ENCODE assay signal across 8 cellular contexts in the genomic region with DNA sequence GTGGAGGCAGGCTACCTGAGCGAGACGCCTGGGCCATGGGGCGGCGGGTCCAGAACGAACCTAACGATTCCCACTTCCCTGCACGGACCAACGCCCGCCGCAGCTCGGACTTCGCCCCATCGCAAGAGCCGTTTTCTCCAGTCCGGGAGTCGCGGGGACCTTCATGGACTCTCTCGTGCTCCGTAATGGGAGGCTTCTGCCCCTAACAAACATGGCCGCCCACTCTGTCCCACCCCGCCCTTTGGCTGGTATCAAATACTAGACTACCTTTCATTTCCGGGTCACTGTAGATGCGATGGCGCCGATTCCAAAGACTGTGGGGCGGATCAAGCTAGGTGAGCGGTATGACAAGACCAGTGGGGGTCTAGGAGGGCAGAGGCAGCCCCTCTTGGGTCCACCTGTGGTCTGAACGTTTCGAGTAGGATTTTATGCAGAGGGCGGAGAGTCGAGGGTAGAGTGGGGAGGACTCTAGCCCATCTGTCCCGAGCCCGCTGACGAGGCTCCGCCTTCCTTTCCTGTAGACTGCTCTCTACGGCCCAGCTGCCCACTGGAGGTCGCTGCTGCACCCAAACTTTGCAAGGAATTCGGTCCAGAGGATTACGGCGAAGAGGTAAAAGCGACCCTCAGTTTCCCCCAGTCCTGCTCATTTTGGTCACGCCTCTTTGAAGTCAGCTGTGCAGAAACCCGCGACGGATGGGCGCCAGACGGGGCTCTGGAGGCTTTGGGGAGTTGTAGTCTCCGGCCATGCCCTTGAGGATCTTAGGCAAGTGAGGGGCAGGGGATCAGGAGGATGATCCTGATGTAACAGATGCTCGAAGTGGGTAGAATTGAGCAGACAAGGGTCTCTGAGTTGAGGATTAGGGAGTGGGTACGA. TPM values are rescaled to one million over a fixed set of nuclear protein-coding genes. Genes with fewer than 3 reads are reported as not detected.
DNase-seq lines count a peak whose midpoint lies in the region; ATAC-seq and TF ChIP-seq lines count a peak whose summit lies in the region.

A gene with protein sequence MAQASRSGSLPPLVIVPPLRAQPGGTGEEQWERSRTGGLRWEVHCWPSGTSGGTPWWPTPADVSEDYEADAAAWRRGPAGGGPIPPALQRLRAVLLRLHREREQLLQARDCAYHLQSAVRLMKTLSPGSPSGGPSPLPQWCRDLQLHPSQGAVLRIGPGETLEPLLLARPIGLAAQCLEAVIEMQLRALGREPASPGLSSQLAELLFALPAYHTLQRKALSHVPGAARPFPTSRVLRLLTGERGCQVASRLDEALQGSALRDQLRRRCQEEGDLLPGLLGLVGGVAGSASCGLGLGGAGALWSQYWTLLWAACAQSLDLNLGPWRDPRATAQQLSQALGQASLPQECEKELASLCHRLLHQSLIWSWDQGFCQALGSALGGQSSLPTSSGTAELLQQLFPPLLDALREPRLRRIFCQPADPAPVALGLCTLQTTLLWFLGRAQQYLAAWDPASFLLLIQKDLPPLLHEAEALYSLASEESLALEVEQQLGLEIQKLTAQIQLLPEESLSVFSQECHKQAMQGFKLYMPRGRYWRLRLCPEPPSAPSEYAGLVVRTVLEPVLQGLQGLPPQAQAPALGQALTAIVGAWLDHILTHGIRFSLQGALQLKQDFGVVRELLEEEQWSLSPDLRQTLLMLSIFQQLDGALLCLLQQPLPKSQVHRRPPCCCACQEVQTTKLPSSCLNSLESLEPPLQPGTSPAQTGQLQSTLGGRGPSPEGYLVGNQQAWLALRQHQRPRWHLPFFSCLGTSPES (minus strand): TSS at position 198 of the 874 bp plus-strand sequence. CDS start 161 bp downstream, at position 37.
A gene (plus strand): TSS at position 281 of the 874 bp plus-strand sequence. CDS start 15 bp downstream, at position 296.

- peak within 1 kb of the TSS; percentile 79 for H2AFZ ChIP-seq in parathyroid adenoma

- no peaks in the 10 kb centered on the region for H3K36me3 ChIP-seq in parathyroid adenoma (ENCODE audit: control insufficient read depth, insufficient read depth, low read length)
- H3K36me3 ChIP-seq in tibial nerve = peaks cover 0 to 58% (median 2%) of the 10 kb centered on the region in 3 donors

- no peaks in the 10 kb centered on the region for H3K27me3 ChIP-seq in parathyroid adenoma (ENCODE audit: control insufficient read depth, insufficient read depth, low read length)
- H3K27me3 ChIP-seq in tibial nerve = no peaks in the 10 kb centered on the region

- peak; percentile 86 for ATAC-seq in HG02588 (IDR thresholded peaks at IDR 0.05; ENCODE audit: unreplicated experiment)
- peak; percentile 99 for ATAC-seq in Right ventricle myocardium inferior

- H3K9me3 ChIP-seq in parathyroid adenoma (ENCODE audit: control insufficient read depth, low read length) = no peaks in the 10 kb centered on the region
- H3K9me3 ChIP-seq in tibial nerve = no peaks in the 10 kb centered on the region

- peak within 1 kb of the TSS; percentile 99 for H3K4me3 Mint-ChIP-seq in activated naive CD8-positive, alpha-beta T cell

- no peaks in the 10 kb centered on the region for H3K36me3 Mint-ChIP-seq in activated naive CD8-positive, alpha-beta T cell

- peaks cover 20% of the 10 kb centered on the region for H3K79me2 ChIP-seq in parathyroid adenoma

- H3K27ac ChIP-seq in parathyroid adenoma (peak within 1 kb of the TSS; percentile 83), tibial nerve (peak within 1 kb of the TSS; percentile 87 to 90 (median 89))

- H3K4me2 ChIP-seq in parathyroid adenoma (ENCODE audit: low read length) = peak within 1 kb of the TSS; percentile 97

- H3K27ac Mint-ChIP-seq in activated naive CD8-positive, alpha-beta T cell = peak within 1 kb of the TSS; percentile 99

- peaks cover 38% of the 10 kb centered on the region for H3K4me1 Mint-ChIP-seq in activated naive CD8-positive, alpha-beta T cell (ENCODE audit: low read depth)

- DNase-seq in NCI-H1092 (lab: John Stamatoyannopoulos, UW) = peak; percentile 87
- DNase-seq in SKM-1 treated with dmso at 0.1 percent for 144 hours (lab: John Stamatoyannopoulos, UW; ENCODE audit: unreplicated experiment) = peak; percentile 95
- DNase-seq in Right ventricle myocardium inferior (ENCODE audit: missing footprints) = peak; percentile 97
- peak; percentile 95 to 98 for DNase-seq in tibial nerve (ENCODE audit: low spot score in 2 of 2)

- TF ChIP-seq CTCF in GM12801 (IDR thresholded peaks at IDR 0.05; ENCODE audit: extremely low read depth, insufficient read length) (peak; percentile 48), parathyroid adenoma (IDR thresholded peaks at IDR 0.05) (peak; percentile 93), tibial nerve (IDR thresholded peaks at IDR 0.05) (peak; percentile 79 to 95 (median 91))

- no peaks in the 10 kb centered on the region for H3K9me3 Mint-ChIP-seq in activated naive CD8-positive, alpha-beta T cell (ENCODE audit: low read depth)

- peak within 1 kb of the TSS; percentile 1 for H3K9ac ChIP-seq in parathyroid adenoma

- TF ChIP-seq POLR2A in tibial nerve (IDR thresholded peaks at IDR 0.05) = peak in 1 of 2 donors; percentile 35

- intact Hi-C loops in Right ventricle myocardium inferior (cut with DNase I) = loop anchor here (1.0 to 2.0 kb wide), 3 partner anchors 28 to 104 kb away; a partner anchor contains a TSS

- H3K4me3 ChIP-seq in parathyroid adenoma (ENCODE audit: low read depth, low read length) = peak within 1 kb of the TSS; percentile 94
- H3K4me3 ChIP-seq in tibial nerve = peak within 1 kb of the TSS; percentile 72 to 91 (median 86)

- H3K4me1 ChIP-seq in parathyroid adenoma (no peaks in the 10 kb centered on the region), tibial nerve (peaks cover 0 to 36% (median 25%) of the 10 kb centered on the region in 4 donors)

- TF ChIP-seq EP300 in tibial nerve (IDR thresholded peaks at IDR 0.05) = peak; percentile 69 to 97

- no peaks in the 10 kb centered on the region for H3K27me3 Mint-ChIP-seq in activated naive CD8-positive, alpha-beta T cell

- WGBS in tibial nerve, 2 donors = 0% methylated on average over 46 to 48 of the region's 50 CpGs

RNA-seq across cellular contexts. Expression of the first gene that starts in this region (rescaled TPM):
- 8.3 TPM for total RNA-seq in Right ventricle myocardium inferior
- total RNA-seq in tibial nerve = 10 to 100 TPM; 34.7 to 53.1 (median 39.4) TPM

RNA-seq across cellular contexts. Expression of the second gene that starts in this region (rescaled TPM):
- total RNA-seq in Right ventricle myocardium inferior (12.2 TPM), tibial nerve (10 to 100 TPM; 14.6 to 43.3 (median 36.4) TPM)

Comparison
In these comparisons a context has a peak if more than half of its experiments do, and no peak if none do; other contexts are left out.
1. Peak in every context shown above with its lines: DNase-seq, ATAC-seq, H3K4me3 ChIP-seq and H3K27ac ChIP-seq.